12 cellular contexts compared by ENCODE assay signal in the genomic region with DNA sequence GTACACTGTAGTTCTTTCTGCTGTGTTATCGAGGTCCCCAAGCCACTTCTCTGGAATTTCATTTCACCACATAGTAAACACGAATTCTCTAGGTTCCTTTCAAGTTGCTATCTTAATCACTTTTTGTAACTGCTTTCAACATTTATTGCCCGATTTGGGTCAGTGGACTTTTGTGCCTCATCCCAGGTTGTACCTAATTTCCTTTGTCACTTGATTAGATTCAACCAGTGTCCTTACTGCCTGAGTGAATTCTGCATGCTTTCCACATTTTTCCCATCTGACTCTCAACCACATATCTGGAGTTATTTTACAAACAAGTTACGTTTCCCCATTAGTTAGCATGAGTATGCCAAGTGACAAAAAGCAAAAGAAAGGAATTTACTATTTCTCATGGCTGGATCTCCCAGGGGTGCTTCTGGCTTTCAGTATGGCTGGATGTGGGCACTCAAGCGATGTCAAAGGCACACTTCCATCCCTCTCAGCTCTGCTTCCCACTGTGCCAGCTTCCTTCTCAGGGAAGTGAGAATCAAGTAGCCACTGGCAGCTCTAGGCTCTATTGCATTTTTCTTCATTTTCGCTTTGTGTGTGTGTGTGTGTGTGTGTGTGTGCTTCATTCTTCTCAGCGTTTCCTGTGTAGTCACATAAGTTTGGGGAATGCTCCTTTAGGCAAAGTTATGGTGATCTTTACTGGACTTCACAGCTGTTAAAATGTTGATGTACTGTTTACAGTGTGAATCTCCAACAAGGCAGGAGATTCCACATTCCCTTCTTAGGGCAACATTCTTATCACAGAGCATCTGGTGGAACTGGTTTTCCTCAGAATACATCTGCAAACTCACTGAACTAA.
DNase-seq lines count a peak whose midpoint lies in the region; ATAC-seq and TF ChIP-seq lines count a peak whose summit lies in the region.
"Had no signal": no experiment of that assay in that cellular context is flagged by ENCODE, and none has a peak within 500 bp of the region (broad histone marks: within the 10 kb centered on the region; RNA-seq: fewer than 3 reads in every experiment).

No MANE protein-coding gene starts in this region.

- H3K14ac ChIP-seq in neuronal stem cell (ENCODE audit: low read length) = no peak overlapping the region

- CTCF ChIA-PET in A673 (lab: Charles Lee) = no interaction called here

- H3K9me3 ChIP-seq in A673 (ENCODE audit: low read depth, low read length, poor library complexity, severe bottlenecking) = no peaks in the 10 kb centered on the region
- no peaks in the 10 kb centered on the region for H3K9me3 ChIP-seq in neuronal stem cell (replicated peaks in 1 of 2; ENCODE audit: control insufficient read depth in 2 of 2, insufficient read depth in 1 of 2, low read depth in 1 of 2, low read length in 2 of 2)

- H3K9me3 Mint-ChIP-seq in activated naive CD4-positive, alpha-beta T cell treated with anti-CD3 and anti-CD28 coated beads, Interleukin-2, amount 50 U/mL, for 72 hours = no peaks in the 10 kb centered on the region
- H3K9me3 Mint-ChIP-seq: CD4-positive, CD25-positive, alpha-beta regulatory T cell; naive thymus-derived CD4-positive, alpha-beta T cell had no signal

- peaks cover 3% of the 10 kb centered on the region for H3K27me3 ChIP-seq in A673 (replicated peaks; ENCODE audit: insufficient read depth, low read depth, low read length, poor library complexity)
- peaks cover 0 to 1% (median 0%) of the 10 kb centered on the region in 3 experiments for H3K27me3 ChIP-seq in neuronal stem cell (ENCODE audit: control insufficient read depth in 3 of 3, insufficient read depth in 3 of 3, low read depth in 1 of 3, low read length in 3 of 3)

- H4K91ac ChIP-seq in neuronal stem cell (ENCODE audit: low read depth, low read length, poor library complexity) = no peak overlapping the region

- no peaks in the 10 kb centered on the region for H3K79me1 ChIP-seq in neuronal stem cell (ENCODE audit: low read depth, low read length)

- no peak overlapping the region for H3K9ac ChIP-seq in neuronal stem cell (ENCODE audit: low read depth, low read length, poor library complexity)

- WGBS in neuronal stem cell (ENCODE audit: extremely low coverage in 2 of 2, insufficient read length in 2 of 2, insufficient replicate concordance in 1 of 2), 2 donors = no CpG with 5 or more reads among the region's 7 CpGs

- no peaks in the 10 kb centered on the region for H3K36me3 ChIP-seq in A673 (ENCODE audit: insufficient read depth, low read length, poor library complexity, severe bottlenecking)
- peaks cover 0 to 10% of the 10 kb centered on the region in 2 donors for H3K36me3 ChIP-seq in neuronal stem cell (replicated peaks in 1 of 2; ENCODE audit: control insufficient read depth in 2 of 2, insufficient read depth in 2 of 2, low read length in 2 of 2)

- H3K4me1 ChIP-seq in A673 (ENCODE audit: insufficient read depth, low read length, poor library complexity, severe bottlenecking) (no peaks in the 10 kb centered on the region), neuronal stem cell (ENCODE audit: control insufficient read depth in 2 of 2, insufficient read depth in 1 of 2, low read depth in 1 of 2, low read length in 2 of 2) (peaks cover 16 to 22% of the 10 kb centered on the region in 2 donors)

- H2BK120ac ChIP-seq in neuronal stem cell (ENCODE audit: low read depth, low read length) = no peak overlapping the region

- no peak overlapping the region for H2AK5ac ChIP-seq in neuronal stem cell (ENCODE audit: low read depth, low read length)

- in situ Hi-C loops in astrocyte of the spinal cord (cut with HindIII; ENCODE audit: low sequenced_read_pairs) = no loop called here

- BruUV-seq in A673 (replicated peaks; lab: Mats Ljungman, UMichigan) = no TSS peak

- TF ChIP-seq CTCF in A673 (conservative IDR thresholded peaks at IDR 0.05; ENCODE audit: low read depth, low read length) = no peak
- TF ChIP-seq CTCF in astrocyte of the spinal cord (IDR thresholded peaks at IDR 0.05; ENCODE audit: low read depth, low read length) = no peak
- no peak for TF ChIP-seq CTCF in coronary artery (IDR thresholded peaks at IDR 0.05)

- H2AFZ ChIP-seq in neuronal stem cell (ENCODE audit: low read length) = no peak overlapping the region

- intact Hi-C loops in A673 (cut with micrococcal nuclease; ENCODE audit: unreplicated experiment) = no loop called here

- H3K4me2 ChIP-seq in neuronal stem cell (ENCODE audit: insufficient read depth, low read length, poor library complexity, severe bottlenecking) = no peak overlapping the region

- H2BK12ac ChIP-seq in neuronal stem cell (ENCODE audit: low read length) = no peak overlapping the region

- H3K27ac Mint-ChIP-seq in activated naive CD4-positive, alpha-beta T cell treated with anti-CD3 and anti-CD28 coated beads, Interleukin-2, amount 50 U/mL, for 72 hours = no peak overlapping the region
- H3K27ac Mint-ChIP-seq: CD4-positive, CD25-positive, alpha-beta regulatory T cell; naive thymus-derived CD4-positive, alpha-beta T cell had no signal

- H4K8ac ChIP-seq in neuronal stem cell (ENCODE audit: low read depth, low read length) = no peak overlapping the region

- DNase-seq in A673 (ENCODE audit: low spot score) = peak; percentile 6
- DNase-seq in HK-2 (ENCODE audit: unreplicated experiment) = peak; percentile 67
- peak; percentile 95 for DNase-seq in astrocyte of the spinal cord (ENCODE audit: low read depth, low spot score)
- DNase-seq in islet precursor cell = peak; percentile 81
- DNase-seq in coronary artery (ENCODE audit: low spot score) = no peak
- no peak for DNase-seq in neuronal stem cell (ENCODE audit: low spot score)
- DNase-seq in activated naive CD4-positive, alpha-beta T cell treated with anti-CD3 and anti-CD28 coated beads, Interleukin-2, amount 50 U/mL, for 72 hours (ENCODE audit: low spot score in 2 of 2) = no peak
- DNase-seq: activated CD8-positive, alpha-beta memory T cell treated with anti-CD3 and anti-CD28 coated beads, Interleukin-2, amount 50 U/mL, for 48 hours; CD4-positive, CD25-positive, alpha-beta regulatory T cell; effector CD4-positive, alpha-beta T cell; naive thymus-derived CD4-positive, alpha-beta T cell had no signal

- ATAC-seq in GM21526 (IDR thresholded peaks at IDR 0.05; ENCODE audit: low FRiP score, unreplicated experiment) = no peak
- ATAC-seq in activated naive CD4-positive, alpha-beta T cell treated with anti-CD3 and anti-CD28 coated beads, Interleukin-2, amount 50 U/mL, for 72 hours = no peak
- ATAC-seq: naive thymus-derived CD4-positive, alpha-beta T cell had no signal

- H3K27ac ChIP-seq in A673 (ENCODE audit: low read depth, low read length, poor library complexity, severe bottlenecking) (no peak overlapping the region), coronary artery (no peak overlapping the region), neuronal stem cell (replicated peaks; ENCODE audit: low read length) (no peak overlapping the region)

- no peak overlapping the region for H2BK5ac ChIP-seq in neuronal stem cell (ENCODE audit: low read length)

- H2BK15ac ChIP-seq in neuronal stem cell (ENCODE audit: low read length) = no peak overlapping the region

- H3K18ac ChIP-seq in neuronal stem cell (ENCODE audit: low read length) = no peak overlapping the region

- POLR2A ChIA-PET in A673 (lab: Charles Lee; ENCODE audit: low non-redundant PET) = no interaction called here

- no peaks in the 10 kb centered on the region for H3K36me3 Mint-ChIP-seq in activated naive CD4-positive, alpha-beta T cell treated with anti-CD3 and anti-CD28 coated beads, Interleukin-2, amount 50 U/mL, for 72 hours
- H3K36me3 Mint-ChIP-seq: CD4-positive, CD25-positive, alpha-beta regulatory T cell; naive thymus-derived CD4-positive, alpha-beta T cell had no signal

- no peak overlapping the region for H3K4ac ChIP-seq in neuronal stem cell (ENCODE audit: low read length)

- H3K23ac ChIP-seq in neuronal stem cell (ENCODE audit: low read depth, low read length, poor library complexity) = no peak overlapping the region

- no peak overlapping the region for H3K4me3 ChIP-seq in A673 (ENCODE audit: low read depth, low read length, poor library complexity, severe bottlenecking)
- no peak overlapping the region for H3K4me3 ChIP-seq in astrocyte of the spinal cord (ENCODE audit: low read depth, low read length)
- H3K4me3 ChIP-seq in coronary artery = no peak overlapping the region
- no peak overlapping the region for H3K4me3 ChIP-seq in neuronal stem cell (ENCODE audit: low read length in 2 of 2)

Comparison
In these comparisons a context has a peak if more than half of its experiments do, and no peak if none do; other contexts are left out.
1. DNase-seq: peak in A673 (single experiment), HK-2 (single experiment), astrocyte of the spinal cord (single experiment) and islet precursor cell (single experiment); none in coronary artery (single experiment), neuronal stem cell (single experiment) and activated naive CD4-positive, alpha-beta T cell treated with anti-CD3 and anti-CD28 coated beads, Interleukin-2, amount 50 U/mL, for 72 hours (0 of 2).